ENCODE assay signal across 16 cellular contexts in genomic region chr10:108775911-108776475, GRCh38.
DNase-seq lines count a peak whose midpoint lies in the region; FAIRE-seq and TF ChIP-seq lines count a peak whose summit lies in the region.
"Had no signal": no experiment of that assay in that cellular context is flagged by ENCODE, and none has a peak within 500 bp of the region (broad histone marks: within the 10 kb centered on the region; RNA-seq: fewer than 3 reads in every experiment).

No MANE protein-coding gene starts in this region.

- H3K4me1 ChIP-seq in GM23248 (ENCODE audit: insufficient read depth) (peaks cover 10% of the 10 kb centered on the region), osteoblast (ENCODE audit: insufficient read depth, low read length) (no peaks in the 10 kb centered on the region)

- H2AFZ ChIP-seq in GM23248 (no peak overlapping the region), osteoblast (ENCODE audit: low read length) (no peak overlapping the region)

- no peaks in the 10 kb centered on the region for H3K9me3 ChIP-seq in GM23248 (ENCODE audit: low read depth)
- H3K9me3 ChIP-seq in osteoblast (ENCODE audit: low read depth, low read length): no peaks in the 10 kb centered on the region

- in situ Hi-C loops in GM23248 (cut with MboI): no loop called here

- H4K20me1 ChIP-seq in GM23248 (ENCODE audit: insufficient read depth): no peaks in the 10 kb centered on the region
- no peaks in the 10 kb centered on the region for H4K20me1 ChIP-seq in osteoblast (ENCODE audit: insufficient read depth, low read length)

- H3K27me3 ChIP-seq in GM23248 (replicated peaks; ENCODE audit: insufficient read depth) (no peaks in the 10 kb centered on the region), osteoblast (ENCODE audit: insufficient read depth, low read length) (no peaks in the 10 kb centered on the region)

- no peak for TF ChIP-seq CTCF in fibroblast of mammary gland (conservative IDR thresholded peaks at IDR 0.05; ENCODE audit: control insufficient read depth, insufficient read depth, low read depth, low read length)
- TF ChIP-seq CTCF in osteoblast (IDR thresholded peaks at IDR 0.05; ENCODE audit: extremely low read depth, low read depth, low read length): no peak

- no peaks in the 10 kb centered on the region for H3K9me2 ChIP-seq in GM23248 (ENCODE audit: insufficient read depth)

- H3K4me2 ChIP-seq in GM23248 (ENCODE audit: unreplicated experiment): no peak overlapping the region
- H3K4me2 ChIP-seq in osteoblast (ENCODE audit: insufficient read depth, low read length): no peak overlapping the region

- no peak overlapping the region for H3K9ac ChIP-seq in GM23248

- DNase-seq in A172 (ENCODE audit: low spot score) (peak; percentile 76), GM23248 (peak; percentile 24), amniotic epithelial cell (ENCODE audit: low read depth) (peak; percentile 78), fibroblast of mammary gland (ENCODE audit: low read depth) (peak; percentile 58), osteoblast (ENCODE audit: insufficient read length, low spot score, missing footprints) (no peak), H54 (ENCODE audit: insufficient read length, low spot score) (no peak), cerebellum (ENCODE audit: low spot score) (no peak), NCI-H1694 treated with DMSO at 0.1 percent for 48 hours (lab: John Stamatoyannopoulos, UW) (no peak)
- DNase-seq: 8988T; ACHN; C1 segment of cervical spinal cord; Calu3; CD4-positive, alpha-beta T cell; DMS 273 treated with DMSO at 0.1 percent for 48 hours had no signal

- FAIRE-seq in H54 (lab: Jason Lieb, UNC): no peak
- FAIRE-seq: G401.6, GM12892 had no signal

- H3K4me3 ChIP-seq in GM23248: no peak overlapping the region
- H3K4me3 ChIP-seq in fibroblast of mammary gland (ENCODE audit: control insufficient read depth, low read depth, low read length): no peak overlapping the region
- no peak overlapping the region for H3K4me3 ChIP-seq in osteoblast (ENCODE audit: insufficient read depth, low read length)

- no peak for TF ChIP-seq POLR2A in H54 (IDR thresholded peaks at IDR 0.05; ENCODE audit: low read depth, low read length)

- H3K79me2 ChIP-seq in GM23248 (ENCODE audit: insufficient read depth): no peaks in the 10 kb centered on the region
- no peaks in the 10 kb centered on the region for H3K79me2 ChIP-seq in osteoblast (ENCODE audit: insufficient read depth, low read length)

- H3K27ac ChIP-seq in GM23248 (no peak overlapping the region), osteoblast (ENCODE audit: low read depth, low read length) (no peak overlapping the region)

- 70 to 84% methylated on average over 3 of the region's 3 CpGs for WGBS in GM23248 (ENCODE audit: low coverage in 1 of 2, low lambda C conversion rate in 2 of 2, missing lambda C conversion rate in 2 of 2), 2 experiments

- H3K36me3 ChIP-seq in GM23248 (ENCODE audit: low read depth) (no peaks in the 10 kb centered on the region), osteoblast (ENCODE audit: insufficient read depth, low read length) (no peaks in the 10 kb centered on the region)

- H3F3A ChIP-seq in GM23248 (ENCODE audit: insufficient read depth): 0 out of 2 replicates have a peak, but pooled peaks cover 6% of the 10 kb centered on the region

Comparison
In these comparisons a context has a peak if more than half of its experiments do, and no peak if none do; other contexts are left out.
1. DNase-seq: peak in A172 (single experiment), GM23248 (single experiment), amniotic epithelial cell (single experiment) and fibroblast of mammary gland (single experiment); none in osteoblast (single experiment), H54 (single experiment), cerebellum (single experiment) and NCI-H1694 treated with DMSO at 0.1 percent for 48 hours (single experiment).